In genomic region chr2:172196768-172197322, GRCh38 we compare ENCODE assay signal across 11 cellular contexts.
DNase-seq lines count a peak whose midpoint lies in the region; ATAC-seq and TF ChIP-seq lines count a peak whose summit lies in the region.
"Had no signal": no experiment of that assay in that cellular context is flagged by ENCODE, and none has a peak within 500 bp of the region (broad histone marks: within the 10 kb centered on the region; RNA-seq: fewer than 3 reads in every experiment).

No MANE protein-coding gene starts in this region.

- peak; percentile 40 for DNase-seq in activated CD4-positive, CD25-positive, alpha-beta regulatory T cell treated with anti-CD3 and anti-CD28 coated beads, Interleukin-2, amount 50 U/mL, for 72 hours
- no peak for DNase-seq in activated CD4-positive, CD25-positive, alpha-beta regulatory T cell (lab: John Stamatoyannopoulos, UW)
- peak; percentile 43 for DNase-seq in activated CD4-positive, alpha-beta T cell treated with anti-CD3 and anti-CD28 coated beads, Interleukin-2, amount 10 ng/mL, durations not matched to agents 7 days and 5 days
- DNase-seq in hepatocyte (ENCODE audit: low spot score), result peak; percentile 55
- peak; percentile 45 for DNase-seq in stimulated activated naive CD4-positive, alpha-beta T cell treated with Interleukin-2 at 50 U/mL for 16 hours (lab: John Stamatoyannopoulos, UW)
- no peak for DNase-seq in NCI-H2227 treated with DMSO at 0.1 percent for 48 hours (lab: John Stamatoyannopoulos, UW)
- DNase-seq in D341Med (ENCODE audit: low spot score), result no peak

- peak overlapping the region; percentile 59 for H3K27ac ChIP-seq in hepatocyte
- H3K27ac ChIP-seq: 22Rv1, cardiac muscle cell had no signal

- no peaks in the 10 kb centered on the region for H4K20me1 ChIP-seq in hepatocyte (ENCODE audit: insufficient read depth, poor library complexity, severe bottlenecking)

- peak overlapping the region; percentile 5 for H3K4me2 ChIP-seq in hepatocyte

- no peaks in the 10 kb centered on the region for H3K27me3 ChIP-seq in hepatocyte
- H3K27me3 ChIP-seq: cardiac muscle cell had no signal

- H3K9me3 Mint-ChIP-seq in activated CD4-positive, alpha-beta T cell treated with anti-CD3 and anti-CD28 coated beads, Interleukin-2, amount 10 ng/mL, durations not matched to agents 7 days and 5 days, result peaks cover 29% of the 10 kb centered on the region

- WGBS in hepatocyte (ENCODE audit: low lambda C conversion rate, missing lambda C conversion rate), result 73% methylated on average over 16 of the region's 16 CpGs

- POLR2A ChIA-PET in activated CD4-positive, alpha-beta T cell treated with anti-CD3 and anti-CD28 coated beads, Interleukin-2, amount 10 ng/mL, durations not matched to agents 7 days and 5 days (lab: Charles Lee), result interaction anchor here (1.0 kb wide), 1 partner anchor 231 kb away, joined by 4 read pairs; no protein-coding TSS in a partner anchor

- peaks cover 32% of the 10 kb centered on the region for H3K27me3 Mint-ChIP-seq in activated CD4-positive, alpha-beta T cell treated with anti-CD3 and anti-CD28 coated beads, Interleukin-2, amount 10 ng/mL, durations not matched to agents 7 days and 5 days

- no peak overlapping the region for H3K27ac Mint-ChIP-seq in activated CD4-positive, alpha-beta T cell treated with anti-CD3 and anti-CD28 coated beads, Interleukin-2, amount 10 ng/mL, durations not matched to agents 7 days and 5 days
- H3K27ac Mint-ChIP-seq: memory B cell had no signal

- no peak overlapping the region for H3K4me3 ChIP-seq in hepatocyte
- H3K4me3 ChIP-seq: cardiac muscle cell had no signal

- no peak overlapping the region for H3K4me3 Mint-ChIP-seq in activated CD4-positive, alpha-beta T cell treated with anti-CD3 and anti-CD28 coated beads, Interleukin-2, amount 10 ng/mL, durations not matched to agents 7 days and 5 days
- H3K4me3 Mint-ChIP-seq: memory B cell had no signal

- TF ChIP-seq CTCF in hepatocyte (IDR thresholded peaks at IDR 0.05; ENCODE audit: poor library complexity), result no peak

- CTCF ChIA-PET in activated CD4-positive, alpha-beta T cell treated with anti-CD3 and anti-CD28 coated beads, Interleukin-2, amount 10 ng/mL, durations not matched to agents 7 days and 5 days (lab: Charles Lee), result no interaction called here

- H3K36me3 Mint-ChIP-seq in activated CD4-positive, alpha-beta T cell treated with anti-CD3 and anti-CD28 coated beads, Interleukin-2, amount 10 ng/mL, durations not matched to agents 7 days and 5 days (ENCODE audit: low read depth), result peaks cover 11% of the 10 kb centered on the region

- peaks cover 14% of the 10 kb centered on the region for H3K4me1 Mint-ChIP-seq in activated CD4-positive, alpha-beta T cell treated with anti-CD3 and anti-CD28 coated beads, Interleukin-2, amount 10 ng/mL, durations not matched to agents 7 days and 5 days
- H3K4me1 Mint-ChIP-seq: memory B cell had no signal

- H3K79me2 ChIP-seq in hepatocyte, result no peaks in the 10 kb centered on the region

- no peaks in the 10 kb centered on the region for H3K36me3 ChIP-seq in hepatocyte (replicated peaks; ENCODE audit: insufficient read depth, low read depth)
- H3K36me3 ChIP-seq: cardiac muscle cell had no signal

- no peaks in the 10 kb centered on the region for H3K9me2 ChIP-seq in hepatocyte (replicated peaks; ENCODE audit: insufficient read depth)

- H3K4me1 ChIP-seq in hepatocyte (ENCODE audit: insufficient read depth), result peaks cover 4% of the 10 kb centered on the region

- no peak for ATAC-seq in GM19463 (IDR thresholded peaks at IDR 0.05; ENCODE audit: unreplicated experiment)

- H2AFZ ChIP-seq in hepatocyte, result no peak overlapping the region

- peaks cover 8% of the 10 kb centered on the region for H3K9me3 ChIP-seq in hepatocyte (ENCODE audit: low read depth)

Comparison
In these comparisons a context has a peak if more than half of its experiments do, and no peak if none do; other contexts are left out.
1. DNase-seq: peak in activated CD4-positive, CD25-positive, alpha-beta regulatory T cell treated with anti-CD3 and anti-CD28 coated beads, Interleukin-2, amount 50 U/mL, for 72 hours (single experiment), activated CD4-positive, alpha-beta T cell treated with anti-CD3 and anti-CD28 coated beads, Interleukin-2, amount 10 ng/mL, durations not matched to agents 7 days and 5 days (single experiment), hepatocyte (single experiment) and stimulated activated naive CD4-positive, alpha-beta T cell treated with Interleukin-2 at 50 U/mL for 16 hours (single experiment); none in activated CD4-positive, CD25-positive, alpha-beta regulatory T cell (0 of 4), NCI-H2227 treated with DMSO at 0.1 percent for 48 hours (single experiment) and D341Med (single experiment).